1 cellular context compared by ENCODE assay signal in the genomic region with DNA sequence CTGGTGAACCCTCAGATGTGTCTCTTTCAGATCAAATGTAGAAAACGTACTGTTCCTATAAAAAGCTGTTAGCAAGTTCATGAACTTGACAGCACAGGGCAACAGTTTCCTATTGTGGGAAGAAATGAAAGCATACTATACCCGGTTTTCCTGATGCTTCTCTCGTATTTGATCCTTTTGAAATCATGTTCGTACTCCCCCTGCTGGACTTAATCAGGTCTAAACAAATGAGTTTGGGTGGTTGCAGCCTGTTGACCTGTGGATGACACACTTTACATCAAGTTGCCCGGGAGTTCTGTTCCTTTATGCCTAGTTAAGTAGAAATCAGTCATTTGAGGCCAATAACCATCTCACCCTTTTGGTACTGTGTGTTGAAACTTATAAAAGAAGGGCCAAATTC.
TF ChIP-seq lines count a peak whose summit lies in the region.

No MANE protein-coding gene starts in this region.

TF ChIP-seq in GM12878, 131 proteins besides CTCF, POLR2A, EP300 and RAD21 (continued from another document):
- TF ChIP-seq, protein P1, sequence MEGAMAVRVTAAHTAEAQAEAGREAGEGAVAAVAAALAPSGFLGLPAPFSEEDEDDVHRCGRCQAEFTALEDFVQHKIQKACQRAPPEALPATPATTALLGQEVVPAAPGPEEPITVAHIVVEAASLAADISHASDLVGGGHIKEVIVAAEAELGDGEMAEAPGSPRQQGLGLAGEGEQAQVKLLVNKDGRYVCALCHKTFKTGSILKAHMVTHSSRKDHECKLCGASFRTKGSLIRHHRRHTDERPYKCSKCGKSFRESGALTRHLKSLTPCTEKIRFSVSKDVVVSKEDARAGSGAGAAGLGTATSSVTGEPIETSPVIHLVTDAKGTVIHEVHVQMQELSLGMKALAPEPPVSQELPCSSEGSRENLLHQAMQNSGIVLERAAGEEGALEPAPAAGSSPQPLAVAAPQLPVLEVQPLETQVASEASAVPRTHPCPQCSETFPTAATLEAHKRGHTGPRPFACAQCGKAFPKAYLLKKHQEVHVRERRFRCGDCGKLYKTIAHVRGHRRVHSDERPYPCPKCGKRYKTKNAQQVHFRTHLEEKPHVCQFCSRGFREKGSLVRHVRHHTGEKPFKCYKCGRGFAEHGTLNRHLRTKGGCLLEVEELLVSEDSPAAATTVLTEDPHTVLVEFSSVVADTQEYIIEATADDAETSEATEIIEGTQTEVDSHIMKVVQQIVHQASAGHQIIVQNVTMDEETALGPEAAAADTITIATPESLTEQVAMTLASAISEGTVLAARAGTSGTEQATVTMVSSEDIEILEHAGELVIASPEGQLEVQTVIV (IDR thresholded peaks at IDR 0.05; ENCODE audit: borderline replicate concordance, partially characterized antibody) = no peak
